In the genomic region with DNA sequence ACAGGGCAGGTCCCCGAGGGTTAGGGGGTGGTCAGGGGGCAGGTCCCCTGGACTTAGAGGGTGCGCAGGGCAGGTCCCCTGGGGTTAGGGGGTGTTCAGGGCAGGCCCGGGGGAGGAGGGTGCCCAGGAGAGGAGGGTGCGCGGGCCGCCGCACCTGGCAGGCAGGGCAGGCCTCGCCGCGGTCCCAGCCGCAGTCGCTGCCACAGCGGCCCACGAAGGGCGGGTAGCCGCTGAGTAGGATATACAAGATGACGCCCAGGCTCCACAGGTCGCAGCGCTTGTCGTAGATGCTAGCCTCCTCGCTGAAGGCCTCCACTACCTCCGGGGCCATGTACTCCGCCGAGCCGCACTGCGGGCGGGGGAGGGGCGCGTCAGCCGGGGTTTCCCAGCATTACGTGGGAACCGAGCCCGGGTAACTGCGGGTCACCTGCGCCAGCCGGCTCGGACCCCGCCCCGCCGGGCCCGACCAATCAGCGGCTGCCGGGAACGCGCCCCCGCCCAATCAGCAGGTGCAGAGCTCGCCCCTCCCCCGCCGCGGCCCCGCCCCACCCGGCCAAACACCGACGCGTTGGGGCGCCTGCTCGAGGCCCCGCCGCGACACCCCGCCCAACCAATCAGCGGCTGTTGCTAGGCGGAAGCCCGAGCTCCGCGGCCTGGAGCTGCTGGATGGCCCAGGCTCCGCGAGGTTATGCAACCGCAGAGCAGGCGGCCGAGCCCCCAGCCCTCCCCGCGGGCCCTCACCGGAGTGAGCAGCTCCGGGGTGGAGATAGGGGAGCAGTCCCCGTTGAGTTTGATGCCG, we compare ENCODE assay signal across 1 cellular context.
TF ChIP-seq lines count a peak whose summit lies in the region.

No MANE protein-coding gene starts in this region.

TF ChIP-seq in K562, 482 proteins besides CTCF, POLR2A, EP300 and RAD21 (continued from another document and continues in another):
- TF ChIP-seq, protein P1, sequence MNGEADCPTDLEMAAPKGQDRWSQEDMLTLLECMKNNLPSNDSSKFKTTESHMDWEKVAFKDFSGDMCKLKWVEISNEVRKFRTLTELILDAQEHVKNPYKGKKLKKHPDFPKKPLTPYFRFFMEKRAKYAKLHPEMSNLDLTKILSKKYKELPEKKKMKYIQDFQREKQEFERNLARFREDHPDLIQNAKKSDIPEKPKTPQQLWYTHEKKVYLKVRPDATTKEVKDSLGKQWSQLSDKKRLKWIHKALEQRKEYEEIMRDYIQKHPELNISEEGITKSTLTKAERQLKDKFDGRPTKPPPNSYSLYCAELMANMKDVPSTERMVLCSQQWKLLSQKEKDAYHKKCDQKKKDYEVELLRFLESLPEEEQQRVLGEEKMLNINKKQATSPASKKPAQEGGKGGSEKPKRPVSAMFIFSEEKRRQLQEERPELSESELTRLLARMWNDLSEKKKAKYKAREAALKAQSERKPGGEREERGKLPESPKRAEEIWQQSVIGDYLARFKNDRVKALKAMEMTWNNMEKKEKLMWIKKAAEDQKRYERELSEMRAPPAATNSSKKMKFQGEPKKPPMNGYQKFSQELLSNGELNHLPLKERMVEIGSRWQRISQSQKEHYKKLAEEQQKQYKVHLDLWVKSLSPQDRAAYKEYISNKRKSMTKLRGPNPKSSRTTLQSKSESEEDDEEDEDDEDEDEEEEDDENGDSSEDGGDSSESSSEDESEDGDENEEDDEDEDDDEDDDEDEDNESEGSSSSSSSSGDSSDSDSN (IDR thresholded peaks at IDR 0.05; ENCODE audit: borderline replicate concordance in 1 of 2, low read depth in 2 of 2, low read length in 2 of 2): peak; percentile 73 to 89; a peak in 2 of 4 replicates
- no peak for TF ChIP-seq ZNF75A (CRISPR knock-in tag; IDR thresholded peaks at IDR 0.05)
- no peak for TF ChIP-seq ZNF785 (CRISPR knock-in tag; IDR thresholded peaks at IDR 0.05)
- no peak for TF ChIP-seq GABPB2 (CRISPR knock-in tag; conservative IDR thresholded peaks at IDR 0.05)
- TF ChIP-seq, protein P2, sequence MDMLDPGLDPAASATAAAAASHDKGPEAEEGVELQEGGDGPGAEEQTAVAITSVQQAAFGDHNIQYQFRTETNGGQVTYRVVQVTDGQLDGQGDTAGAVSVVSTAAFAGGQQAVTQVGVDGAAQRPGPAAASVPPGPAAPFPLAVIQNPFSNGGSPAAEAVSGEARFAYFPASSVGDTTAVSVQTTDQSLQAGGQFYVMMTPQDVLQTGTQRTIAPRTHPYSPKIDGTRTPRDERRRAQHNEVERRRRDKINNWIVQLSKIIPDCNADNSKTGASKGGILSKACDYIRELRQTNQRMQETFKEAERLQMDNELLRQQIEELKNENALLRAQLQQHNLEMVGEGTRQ (CRISPR knock-in tag; IDR thresholded peaks at IDR 0.05): peak; percentile 15; the same call in 1 of the 2 replicates
- no peak for TF ChIP-seq ZNF707 (CRISPR knock-in tag; conservative IDR thresholded peaks at IDR 0.05)
- TF ChIP-seq ZNF561 (CRISPR knock-in tag; conservative IDR thresholded peaks at IDR 0.05): no peak
- no peak for TF ChIP-seq ARHGAP35 (IDR thresholded peaks at IDR 0.05; ENCODE audit: partially characterized antibody)
- no peak for TF ChIP-seq PTBP1 (IDR thresholded peaks at IDR 0.05; ENCODE audit: low read depth, low read length)
- TF ChIP-seq DPF2 (IDR thresholded peaks at IDR 0.05): no peak
- TF ChIP-seq TEAD2 (tag; IDR thresholded peaks at IDR 0.05): no peak
- no peak for TF ChIP-seq MEIS2 (IDR thresholded peaks at IDR 0.05; ENCODE audit: partially characterized antibody)
- no peak for TF ChIP-seq PHF20 (IDR thresholded peaks at IDR 0.05; ENCODE audit: partially characterized antibody)
- TF ChIP-seq, protein P3, sequence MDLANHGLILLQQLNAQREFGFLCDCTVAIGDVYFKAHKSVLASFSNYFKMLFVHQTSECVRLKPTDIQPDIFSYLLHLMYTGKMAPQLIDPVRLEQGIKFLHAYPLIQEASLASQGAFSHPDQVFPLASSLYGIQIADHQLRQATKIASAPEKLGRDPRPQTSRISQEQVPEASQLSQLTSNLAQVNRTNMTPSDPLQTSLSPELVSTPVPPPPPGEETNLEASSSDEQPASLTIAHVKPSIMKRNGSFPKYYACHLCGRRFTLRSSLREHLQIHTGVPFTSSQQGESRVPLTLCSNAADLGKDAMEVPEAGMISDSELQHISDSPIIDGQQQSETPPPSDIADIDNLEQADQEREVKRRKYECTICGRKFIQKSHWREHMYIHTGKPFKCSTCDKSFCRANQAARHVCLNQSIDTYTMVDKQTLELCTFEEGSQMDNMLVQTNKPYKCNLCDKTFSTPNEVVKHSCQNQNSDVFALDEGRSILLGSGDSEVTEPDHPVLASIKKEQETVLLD (IDR thresholded peaks at IDR 0.05): peak; percentile 28; the same call in 1 of the 2 replicates
- TF ChIP-seq, protein P4, sequence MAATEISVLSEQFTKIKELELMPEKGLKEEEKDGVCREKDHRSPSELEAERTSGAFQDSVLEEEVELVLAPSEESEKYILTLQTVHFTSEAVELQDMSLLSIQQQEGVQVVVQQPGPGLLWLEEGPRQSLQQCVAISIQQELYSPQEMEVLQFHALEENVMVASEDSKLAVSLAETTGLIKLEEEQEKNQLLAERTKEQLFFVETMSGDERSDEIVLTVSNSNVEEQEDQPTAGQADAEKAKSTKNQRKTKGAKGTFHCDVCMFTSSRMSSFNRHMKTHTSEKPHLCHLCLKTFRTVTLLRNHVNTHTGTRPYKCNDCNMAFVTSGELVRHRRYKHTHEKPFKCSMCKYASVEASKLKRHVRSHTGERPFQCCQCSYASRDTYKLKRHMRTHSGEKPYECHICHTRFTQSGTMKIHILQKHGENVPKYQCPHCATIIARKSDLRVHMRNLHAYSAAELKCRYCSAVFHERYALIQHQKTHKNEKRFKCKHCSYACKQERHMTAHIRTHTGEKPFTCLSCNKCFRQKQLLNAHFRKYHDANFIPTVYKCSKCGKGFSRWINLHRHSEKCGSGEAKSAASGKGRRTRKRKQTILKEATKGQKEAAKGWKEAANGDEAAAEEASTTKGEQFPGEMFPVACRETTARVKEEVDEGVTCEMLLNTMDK (IDR thresholded peaks at IDR 0.05; ENCODE audit: borderline replicate concordance, insufficient read depth, low read depth, low read length, poor library complexity, severe bottlenecking): no peak
- TF ChIP-seq, protein P5, sequence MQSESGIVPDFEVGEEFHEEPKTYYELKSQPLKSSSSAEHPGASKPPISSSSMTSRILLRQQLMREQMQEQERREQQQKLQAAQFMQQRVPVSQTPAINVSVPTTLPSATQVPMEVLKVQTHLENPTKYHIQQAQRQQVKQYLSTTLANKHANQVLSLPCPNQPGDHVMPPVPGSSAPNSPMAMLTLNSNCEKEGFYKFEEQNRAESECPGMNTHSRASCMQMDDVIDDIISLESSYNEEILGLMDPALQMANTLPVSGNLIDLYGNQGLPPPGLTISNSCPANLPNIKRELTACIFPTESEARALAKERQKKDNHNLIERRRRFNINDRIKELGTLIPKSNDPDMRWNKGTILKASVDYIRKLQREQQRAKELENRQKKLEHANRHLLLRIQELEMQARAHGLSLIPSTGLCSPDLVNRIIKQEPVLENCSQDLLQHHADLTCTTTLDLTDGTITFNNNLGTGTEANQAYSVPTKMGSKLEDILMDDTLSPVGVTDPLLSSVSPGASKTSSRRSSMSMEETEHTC (IDR thresholded peaks at IDR 0.05): 0 out of 2 replicates have a peak, but pooled peaks have one; percentile 16
- no peak for TF ChIP-seq NELFE (IDR thresholded peaks at IDR 0.05; ENCODE audit: insufficient read depth, insufficient read length)
- TF ChIP-seq, protein P6, sequence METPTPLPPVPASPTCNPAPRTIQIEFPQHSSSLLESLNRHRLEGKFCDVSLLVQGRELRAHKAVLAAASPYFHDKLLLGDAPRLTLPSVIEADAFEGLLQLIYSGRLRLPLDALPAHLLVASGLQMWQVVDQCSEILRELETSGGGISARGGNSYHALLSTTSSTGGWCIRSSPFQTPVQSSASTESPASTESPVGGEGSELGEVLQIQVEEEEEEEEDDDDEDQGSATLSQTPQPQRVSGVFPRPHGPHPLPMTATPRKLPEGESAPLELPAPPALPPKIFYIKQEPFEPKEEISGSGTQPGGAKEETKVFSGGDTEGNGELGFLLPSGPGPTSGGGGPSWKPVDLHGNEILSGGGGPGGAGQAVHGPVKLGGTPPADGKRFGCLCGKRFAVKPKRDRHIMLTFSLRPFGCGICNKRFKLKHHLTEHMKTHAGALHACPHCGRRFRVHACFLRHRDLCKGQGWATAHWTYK (CRISPR knock-in tag; IDR thresholded peaks at IDR 0.05): no peak; the same call in 1 of the 2 replicates
- peak; percentile 74 for TF ChIP-seq ATF7 (IDR thresholded peaks at IDR 0.05)
- no peak for TF ChIP-seq KLF1 (tag; IDR thresholded peaks at IDR 0.05)
- peak; percentile 77; the same call in 1 of the 2 replicates for TF ChIP-seq L3MBTL2 (IDR thresholded peaks at IDR 0.05)
- TF ChIP-seq ARID2 (IDR thresholded peaks at IDR 0.05): no peak
- TF ChIP-seq BMI1 (IDR thresholded peaks at IDR 0.05; ENCODE audit: low read length): no peak
- no peak for TF ChIP-seq HNRNPLL (IDR thresholded peaks at IDR 0.05; ENCODE audit: low read depth, low read length, poor library complexity, severe bottlenecking)
- TF ChIP-seq SIRT6 (IDR thresholded peaks at IDR 0.05; ENCODE audit: low read depth, low read length): no peak
- TF ChIP-seq C11orf30 (IDR thresholded peaks at IDR 0.05; ENCODE audit: low read depth): no peak
- TF ChIP-seq, protein P7, sequence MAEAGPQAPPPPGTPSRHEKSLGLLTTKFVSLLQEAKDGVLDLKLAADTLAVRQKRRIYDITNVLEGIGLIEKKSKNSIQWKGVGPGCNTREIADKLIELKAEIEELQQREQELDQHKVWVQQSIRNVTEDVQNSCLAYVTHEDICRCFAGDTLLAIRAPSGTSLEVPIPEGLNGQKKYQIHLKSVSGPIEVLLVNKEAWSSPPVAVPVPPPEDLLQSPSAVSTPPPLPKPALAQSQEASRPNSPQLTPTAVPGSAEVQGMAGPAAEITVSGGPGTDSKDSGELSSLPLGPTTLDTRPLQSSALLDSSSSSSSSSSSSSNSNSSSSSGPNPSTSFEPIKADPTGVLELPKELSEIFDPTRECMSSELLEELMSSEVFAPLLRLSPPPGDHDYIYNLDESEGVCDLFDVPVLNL (CRISPR knock-in tag; IDR thresholded peaks at IDR 0.05; ENCODE audit: low read depth): no peak
- no peak for TF ChIP-seq NCOA1 (IDR thresholded peaks at IDR 0.05; ENCODE audit: low read depth)
- no peak for TF ChIP-seq POLR2B (IDR thresholded peaks at IDR 0.05; ENCODE audit: low read depth, partially characterized antibody)
- peak; percentile 64; the same call in 1 of the 2 replicates for TF ChIP-seq RNF2 (IDR thresholded peaks at IDR 0.05)
- TF ChIP-seq ZNF586 (CRISPR knock-in tag; conservative IDR thresholded peaks at IDR 0.05): no peak
- no peak for TF ChIP-seq STAT5B (CRISPR knock-in tag; IDR thresholded peaks at IDR 0.05)
- TF ChIP-seq RBM25 (IDR thresholded peaks at IDR 0.05; ENCODE audit: low read depth, low read length, severe bottlenecking): peak; percentile 99
- TF ChIP-seq, protein P8, sequence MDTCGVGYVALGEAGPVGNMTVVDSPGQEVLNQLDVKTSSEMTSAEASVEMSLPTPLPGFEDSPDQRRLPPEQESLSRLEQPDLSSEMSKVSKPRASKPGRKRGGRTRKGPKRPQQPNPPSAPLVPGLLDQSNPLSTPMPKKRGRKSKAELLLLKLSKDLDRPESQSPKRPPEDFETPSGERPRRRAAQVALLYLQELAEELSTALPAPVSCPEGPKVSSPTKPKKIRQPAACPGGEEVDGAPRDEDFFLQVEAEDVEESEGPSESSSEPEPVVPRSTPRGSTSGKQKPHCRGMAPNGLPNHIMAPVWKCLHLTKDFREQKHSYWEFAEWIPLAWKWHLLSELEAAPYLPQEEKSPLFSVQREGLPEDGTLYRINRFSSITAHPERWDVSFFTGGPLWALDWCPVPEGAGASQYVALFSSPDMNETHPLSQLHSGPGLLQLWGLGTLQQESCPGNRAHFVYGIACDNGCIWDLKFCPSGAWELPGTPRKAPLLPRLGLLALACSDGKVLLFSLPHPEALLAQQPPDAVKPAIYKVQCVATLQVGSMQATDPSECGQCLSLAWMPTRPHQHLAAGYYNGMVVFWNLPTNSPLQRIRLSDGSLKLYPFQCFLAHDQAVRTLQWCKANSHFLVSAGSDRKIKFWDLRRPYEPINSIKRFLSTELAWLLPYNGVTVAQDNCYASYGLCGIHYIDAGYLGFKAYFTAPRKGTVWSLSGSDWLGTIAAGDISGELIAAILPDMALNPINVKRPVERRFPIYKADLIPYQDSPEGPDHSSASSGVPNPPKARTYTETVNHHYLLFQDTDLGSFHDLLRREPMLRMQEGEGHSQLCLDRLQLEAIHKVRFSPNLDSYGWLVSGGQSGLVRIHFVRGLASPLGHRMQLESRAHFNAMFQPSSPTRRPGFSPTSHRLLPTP (IDR thresholded peaks at IDR 0.05; ENCODE audit: borderline replicate concordance, extremely low read depth, insufficient read length): no peak
- TF ChIP-seq, protein P9, sequence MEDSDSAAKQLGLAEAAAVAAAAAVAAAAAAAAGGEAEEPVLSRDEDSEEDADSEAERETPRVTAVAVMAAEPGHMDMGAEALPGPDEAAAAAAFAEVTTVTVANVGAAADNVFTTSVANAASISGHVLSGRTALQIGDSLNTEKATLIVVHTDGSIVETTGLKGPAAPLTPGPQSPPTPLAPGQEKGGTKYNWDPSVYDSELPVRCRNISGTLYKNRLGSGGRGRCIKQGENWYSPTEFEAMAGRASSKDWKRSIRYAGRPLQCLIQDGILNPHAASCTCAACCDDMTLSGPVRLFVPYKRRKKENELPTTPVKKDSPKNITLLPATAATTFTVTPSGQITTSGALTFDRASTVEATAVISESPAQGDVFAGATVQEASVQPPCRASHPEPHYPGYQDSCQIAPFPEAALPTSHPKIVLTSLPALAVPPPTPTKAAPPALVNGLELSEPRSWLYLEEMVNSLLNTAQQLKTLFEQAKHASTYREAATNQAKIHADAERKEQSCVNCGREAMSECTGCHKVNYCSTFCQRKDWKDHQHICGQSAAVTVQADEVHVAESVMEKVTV (CRISPR knock-in tag; IDR thresholded peaks at IDR 0.05): no peak
- peak; percentile 76; the same call in 1 of the 2 replicates for TF ChIP-seq NCOR1 (IDR thresholded peaks at IDR 0.05)
- TF ChIP-seq GATA2 (CRISPR knock-in tag; IDR thresholded peaks at IDR 0.05): no peak
- TF ChIP-seq TSC22D4 (tag; IDR thresholded peaks at IDR 0.05): no peak
- no peak for TF ChIP-seq KAT2B (IDR thresholded peaks at IDR 0.05; ENCODE audit: low read depth, low read length)
- no peak for TF ChIP-seq TCFL5 (CRISPR knock-in tag; conservative IDR thresholded peaks at IDR 0.05)
- TF ChIP-seq DMBX1 (CRISPR knock-in tag; IDR thresholded peaks at IDR 0.05; ENCODE audit: borderline replicate concordance): peak; percentile 48
- TF ChIP-seq, protein P10, sequence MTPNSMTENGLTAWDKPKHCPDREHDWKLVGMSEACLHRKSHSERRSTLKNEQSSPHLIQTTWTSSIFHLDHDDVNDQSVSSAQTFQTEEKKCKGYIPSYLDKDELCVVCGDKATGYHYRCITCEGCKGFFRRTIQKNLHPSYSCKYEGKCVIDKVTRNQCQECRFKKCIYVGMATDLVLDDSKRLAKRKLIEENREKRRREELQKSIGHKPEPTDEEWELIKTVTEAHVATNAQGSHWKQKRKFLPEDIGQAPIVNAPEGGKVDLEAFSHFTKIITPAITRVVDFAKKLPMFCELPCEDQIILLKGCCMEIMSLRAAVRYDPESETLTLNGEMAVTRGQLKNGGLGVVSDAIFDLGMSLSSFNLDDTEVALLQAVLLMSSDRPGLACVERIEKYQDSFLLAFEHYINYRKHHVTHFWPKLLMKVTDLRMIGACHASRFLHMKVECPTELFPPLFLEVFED (CRISPR knock-in tag; conservative IDR thresholded peaks at IDR 0.05): no peak
- no peak for TF ChIP-seq ZNF507 (tag; conservative IDR thresholded peaks at IDR 0.05)
- TF ChIP-seq SNRNP70 (optimal IDR thresholded peaks at IDR 0.05; ENCODE audit: low read depth, low read length): no peak
- TF ChIP-seq, protein P11, sequence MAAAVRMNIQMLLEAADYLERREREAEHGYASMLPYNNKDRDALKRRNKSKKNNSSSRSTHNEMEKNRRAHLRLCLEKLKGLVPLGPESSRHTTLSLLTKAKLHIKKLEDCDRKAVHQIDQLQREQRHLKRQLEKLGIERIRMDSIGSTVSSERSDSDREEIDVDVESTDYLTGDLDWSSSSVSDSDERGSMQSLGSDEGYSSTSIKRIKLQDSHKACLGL (CRISPR knock-in tag; IDR thresholded peaks at IDR 0.05; ENCODE audit: borderline replicate concordance, poor library complexity, severe bottlenecking): no peak
